In genomic region chr20:52888096-52888495, GRCh38 we compare ENCODE assay signal across 22 cellular contexts.
"Had no signal": no experiment of that assay in that cellular context is flagged by ENCODE, and none has a peak within 500 bp of the region (broad histone marks: within the 10 kb centered on the region; RNA-seq: fewer than 3 reads in every experiment).

No MANE protein-coding gene starts in this region.

- H3K4me3 ChIP-seq: PC-9, SK-N-MC had no signal

- ATAC-seq: activated CD8-positive, alpha-beta memory T cell treated with anti-CD3 and anti-CD28 coated beads, Interleukin-2, amount 10 ng/mL, durations not matched to agents 7 days and 5 days; Right ventricle myocardium inferior; T-cell had no signal

- H3K27ac ChIP-seq: PC-9, SK-N-MC had no signal

- DNase-seq: activated B cell treated with CpG ODN at 0.5 μM for 24 hours; activated CD4-positive, alpha-beta T cell treated with anti-CD3 and anti-CD28 coated beads for 1 hour; activated CD4-positive, alpha-beta T cell treated with anti-CD3 and anti-CD28 coated beads, Interleukin-2, amount 10 ng/mL, durations not matched to agents 24 days and 14 days; activated CD4-positive, alpha-beta T cell treated with anti-CD3 and anti-CD28 coated beads, Interleukin-2, amount 50 U/mL, for 48 hours; activated CD8-positive, alpha-beta memory T cell treated with anti-CD3 and anti-CD28 coated beads, Interleukin-2, amount 10 ng/mL, durations not matched to agents 7 days and 5 days; activated effector memory CD4-positive, alpha-beta T cell treated with anti-CD3 and anti-CD28 coated beads, Interleukin-2, amount 50 U/mL, for 16 hours; activated naive CD4-positive, alpha-beta T cell treated with anti-CD3 and anti-CD28 coated beads for 36 hours; activated naive CD8-positive, alpha-beta T cell treated with anti-CD3 and anti-CD28 coated beads for 36 hours; activated T-cell treated with anti-CD3 and anti-CD28 coated beads, Interleukin-2, amount 50 U/mL, for 24 hours; MM.1S; NCI-H1105; NCI-H1436; NCI-H1694 treated with DMSO at 0.1 percent for 48 hours; NCI-H2029 treated with DMSO at 0.1 percent for 48 hours; NCI-H446; NCI-H524; PC-9; T-cell; T-helper 2 cell; T1000 had no signal
